Comparison of ENCODE assay signal across 8 cellular contexts in genomic region chr6:35737413-35738211, GRCh38. TPM values are rescaled to one million over a fixed set of nuclear protein-coding genes. Genes with fewer than 3 reads are reported as not detected.
DNase-seq lines count a peak whose midpoint lies in the region; ATAC-seq and TF ChIP-seq lines count a peak whose summit lies in the region.

No MANE protein-coding gene starts in this region.

- H4K20me1 ChIP-seq in MM.1S (ENCODE audit: insufficient read depth, low read length) = no peaks in the 10 kb centered on the region
- H4K20me1 ChIP-seq in PC-9 (ENCODE audit: insufficient read depth) = no peaks in the 10 kb centered on the region

- TF ChIP-seq CTCF in MM.1S (IDR thresholded peaks at IDR 0.05; ENCODE audit: low read length) (peak; percentile 90), PC-9 (conservative IDR thresholded peaks at IDR 0.05) (peak; percentile 75), MCF 10A (IDR thresholded peaks at IDR 0.05; ENCODE audit: unreplicated experiment) (peak; percentile 84), thyroid gland (IDR thresholded peaks at IDR 0.05) (peak; percentile 73 to 99 (median 90))

- peak; percentile 80 for DNase-seq in activated CD4-positive, alpha-beta T cell treated with anti-CD3 and anti-CD28 coated beads, Interleukin-2, amount 10 ng/mL, durations not matched to agents 24 days and 14 days
- DNase-seq in activated CD4-positive, alpha-beta T cell treated with anti-CD3 and anti-CD28 coated beads, Interleukin-2, amount 50 U/mL, for 1 hour = no peak
- DNase-seq in MM.1S (peak; percentile 81), PC-9 (peak in 1 of 2 experiments; percentile 72), MCF 10A (ENCODE audit: unreplicated experiment) (peak; percentile 80), left colon (no peak), thyroid gland (peak in 1 of 2 donors; percentile 15)

- intact Hi-C loops in activated CD4-positive, alpha-beta T cell treated with anti-CD3 and anti-CD28 coated beads, Interleukin-2, amount 10 ng/mL, durations not matched to agents 24 days and 14 days (cut with micrococcal nuclease) = loop anchor here (1.0 kb wide), 2 partner anchors 153 to 214 kb away; no protein-coding TSS in a partner anchor
- intact Hi-C loops in PC-9 (cut with micrococcal nuclease; ENCODE audit: unreplicated experiment) (loop anchor here (1.0 to 10.0 kb wide), 5 partner anchors 214 to 441 kb away; partner anchors contain the start of genes DEF6, PPARD and RPL10A), MCF 10A (cut with micrococcal nuclease) (loop anchor here (1.0 to 10.0 kb wide), 6 partner anchors 153 to 439 kb away; partner anchors contain the start of gene RPL10A), left colon (cut with DNase I, micrococcal nuclease) (loop anchor here (2.0 to 10.0 kb wide), 4 partner anchors 150 to 215 kb away; no protein-coding TSS in a partner anchor), thyroid gland (cut with DNase I) (loop anchor here (2.0 to 5.0 kb wide), 2 partner anchors 155 to 215 kb away; no protein-coding TSS in a partner anchor)

- no peak overlapping the region for H3K4me2 ChIP-seq in MM.1S (ENCODE audit: low read depth, low read length)
- H3K4me2 ChIP-seq in PC-9 = no peak overlapping the region

- H3K9ac ChIP-seq in MM.1S (ENCODE audit: low read length) = no peak overlapping the region

- H3K79me2 ChIP-seq in MM.1S (ENCODE audit: low read length) (no peaks in the 10 kb centered on the region), PC-9 (ENCODE audit: low read depth) (no peaks in the 10 kb centered on the region)

- H3K9me3 ChIP-seq in MM.1S (replicated peaks; ENCODE audit: insufficient read depth, low read length) (no peaks in the 10 kb centered on the region), PC-9 (ENCODE audit: insufficient read depth, low read depth) (no peaks in the 10 kb centered on the region), thyroid gland (no peaks in the 10 kb centered on the region)

- H3K4me3 ChIP-seq in MM.1S (ENCODE audit: low read length) (no peak overlapping the region), PC-9 (no peak overlapping the region), thyroid gland (replicated peaks in 1 of 3) (no peak overlapping the region)

- 56 to 62% methylated on average over 15 to 16 of the region's 16 CpGs for WGBS in thyroid gland, 2 donors

- no peaks in the 10 kb centered on the region for H3K27me3 Mint-ChIP-seq in activated CD4-positive, alpha-beta T cell treated with anti-CD3 and anti-CD28 coated beads, Interleukin-2, amount 10 ng/mL, durations not matched to agents 24 days and 14 days
- H3K27me3 Mint-ChIP-seq in MCF 10A (ENCODE audit: insufficient read depth, unreplicated experiment) = no peaks in the 10 kb centered on the region

- no peak for TF ChIP-seq POLR2A in thyroid gland (IDR thresholded peaks at IDR 0.05)

- H3K36me3 ChIP-seq in MM.1S (replicated peaks; ENCODE audit: insufficient read depth, low read length) = no peaks in the 10 kb centered on the region
- no peaks in the 10 kb centered on the region for H3K36me3 ChIP-seq in PC-9 (ENCODE audit: low read depth)
- no peaks in the 10 kb centered on the region for H3K36me3 ChIP-seq in thyroid gland

- ATAC-seq in left colon (peak; percentile 71), GM21528 (IDR thresholded peaks at IDR 0.05; ENCODE audit: low FRiP score, unreplicated experiment) (no peak)

- H3K36me3 Mint-ChIP-seq in activated CD4-positive, alpha-beta T cell treated with anti-CD3 and anti-CD28 coated beads, Interleukin-2, amount 10 ng/mL, durations not matched to agents 24 days and 14 days (ENCODE audit: low read depth) = no peaks in the 10 kb centered on the region
- H3K36me3 Mint-ChIP-seq in MCF 10A (ENCODE audit: insufficient read depth, unreplicated experiment) = no peaks in the 10 kb centered on the region

- peak overlapping the region; percentile 27 for H3K27ac Mint-ChIP-seq in activated CD4-positive, alpha-beta T cell treated with anti-CD3 and anti-CD28 coated beads, Interleukin-2, amount 10 ng/mL, durations not matched to agents 24 days and 14 days
- H3K27ac Mint-ChIP-seq in MCF 10A (ENCODE audit: low read depth, unreplicated experiment) = no peak overlapping the region

- H3F3A ChIP-seq in MM.1S (ENCODE audit: insufficient read depth, low read length) = peaks cover under 1% of the 10 kb centered on the region; the same call in 1 of the 2 replicates
- no peaks in the 10 kb centered on the region for H3F3A ChIP-seq in PC-9 (ENCODE audit: insufficient read depth, low read depth)

- H3K4me1 Mint-ChIP-seq in activated CD4-positive, alpha-beta T cell treated with anti-CD3 and anti-CD28 coated beads, Interleukin-2, amount 10 ng/mL, durations not matched to agents 24 days and 14 days = peaks cover 23% of the 10 kb centered on the region
- H3K4me1 Mint-ChIP-seq in MCF 10A (ENCODE audit: insufficient read depth, unreplicated experiment) = peaks cover 34% of the 10 kb centered on the region

- H3K27me3 ChIP-seq in MM.1S (replicated peaks; ENCODE audit: insufficient read depth, low read length) (no peaks in the 10 kb centered on the region), PC-9 (ENCODE audit: insufficient read depth, low read depth) (no peaks in the 10 kb centered on the region), thyroid gland (no peaks in the 10 kb centered on the region)

- no peak overlapping the region for H3K4me3 Mint-ChIP-seq in activated CD4-positive, alpha-beta T cell treated with anti-CD3 and anti-CD28 coated beads, Interleukin-2, amount 10 ng/mL, durations not matched to agents 24 days and 14 days
- no peak overlapping the region for H3K4me3 Mint-ChIP-seq in MCF 10A (ENCODE audit: unreplicated experiment)

- H2AFZ ChIP-seq in MM.1S (ENCODE audit: low read length) (no peak overlapping the region), PC-9 (no peak overlapping the region)

- H3K9me2 ChIP-seq in MM.1S (replicated peaks; ENCODE audit: insufficient read depth, low read length) (no peaks in the 10 kb centered on the region), PC-9 (ENCODE audit: insufficient read depth) (no peaks in the 10 kb centered on the region)

- peaks cover 2% of the 10 kb centered on the region for H3K4me1 ChIP-seq in MM.1S (ENCODE audit: low read length)
- H3K4me1 ChIP-seq in PC-9 (replicated peaks; ENCODE audit: insufficient read depth) = peaks cover 1% of the 10 kb centered on the region
- peaks cover 10 to 28% of the 10 kb centered on the region in 2 donors for H3K4me1 ChIP-seq in thyroid gland

- CTCF ChIA-PET in PC-9 (lab: Charles Lee) (interaction anchor here (0.7 to 2.1 kb wide), 4 partner anchors 114 to 291 kb away, joined by 3 to 18 read pairs (median 8); no protein-coding TSS in a partner anchor), MCF 10A (lab: Yijun Ruan, JAX) (interaction anchor here (0.6 to 5.7 kb wide), 42 partner anchors 10 to 395 kb away, joined by 3 to 90 read pairs (median 5); partner anchors contain the start of gene PPARD)

- H3K9me3 Mint-ChIP-seq in activated CD4-positive, alpha-beta T cell treated with anti-CD3 and anti-CD28 coated beads, Interleukin-2, amount 10 ng/mL, durations not matched to agents 24 days and 14 days = no peaks in the 10 kb centered on the region
- H3K9me3 Mint-ChIP-seq in MCF 10A (ENCODE audit: unreplicated experiment) = no peaks in the 10 kb centered on the region

- H3K27ac ChIP-seq in MM.1S (ENCODE audit: low read length) = no peak overlapping the region
- H3K27ac ChIP-seq in PC-9 = no peak overlapping the region
- no peak overlapping the region for H3K27ac ChIP-seq in thyroid gland

- BruUV-seq in PC-9 (replicated peaks; lab: Mats Ljungman, UMichigan) = no TSS peak
- no TSS peak for BruUV-seq in MCF 10A (replicated peaks; lab: Mats Ljungman, UMichigan)

- POLR2A ChIA-PET in PC-9 (lab: Charles Lee; ENCODE audit: unreplicated experiment) = no interaction called here
- POLR2A ChIA-PET in MCF 10A (lab: Yijun Ruan, JAX) = interaction anchor here (0.7 to 17.8 kb wide), 12 partner anchors 8 to 268 kb away, joined by 3 to 1351 read pairs (median 11); partner anchors contain the start of gene FKBP5

RNA-seq across cellular contexts. Expression of gene ARMC12, which starts 0.8 kb away (rescaled TPM):
- total RNA-seq in activated CD4-positive, alpha-beta T cell treated with anti-CD3 and anti-CD28 coated beads, Interleukin-2, amount 10 ng/mL, durations not matched to agents 24 days and 14 days = 0.58 and 0.64 TPM in 2 replicates
- total RNA-seq in PC-9 (2021) (0.35 and 0.57 TPM in 2 replicates), MCF 10A (2022) (2.3 and 2.6 TPM in 2 replicates), left colon (under 1 TPM in 1 of 2 donors, not detected in 1; 0.46 TPM), thyroid gland (1 to 10 TPM in 3 of 4 donors, under 1 TPM in 1; 0.40 to 2.4 (median 1.4) TPM)

RNA-seq across cellular contexts. Expression of gene CLPSL2, which starts 38.8 kb away (rescaled TPM):
- not detected in 2 replicates for total RNA-seq in activated CD4-positive, alpha-beta T cell treated with anti-CD3 and anti-CD28 coated beads, Interleukin-2, amount 10 ng/mL, durations not matched to agents 24 days and 14 days
- total RNA-seq in PC-9 (2021) (0.76 TPM in 1 of 2 replicates, not detected in the other), MCF 10A (2022) (not detected in 2 replicates), left colon (not detected), thyroid gland (not detected)

RNA-seq across cellular contexts. Expression of gene CLPSL1, which starts 43.2 kb away (rescaled TPM):
- not detected in 2 replicates for total RNA-seq in activated CD4-positive, alpha-beta T cell treated with anti-CD3 and anti-CD28 coated beads, Interleukin-2, amount 10 ng/mL, durations not matched to agents 24 days and 14 days
- total RNA-seq in PC-9 (2021) (not detected in 2 replicates), MCF 10A (2022) (not detected in 2 replicates), left colon (not detected), thyroid gland (not detected)

RNA-seq across cellular contexts. Expression of gene FKBP5, which starts 48.9 kb away (rescaled TPM):
- total RNA-seq in activated CD4-positive, alpha-beta T cell treated with anti-CD3 and anti-CD28 coated beads, Interleukin-2, amount 10 ng/mL, durations not matched to agents 24 days and 14 days = 85.0 and 85.1 TPM in 2 replicates
- total RNA-seq in PC-9 (2021) = 3.9 and 5.0 TPM in 2 replicates
- total RNA-seq in MCF 10A (2022) = 304 and 387 TPM in 2 replicates
- 100 to 1,000 TPM in 1 of 2 donors, 10 to 100 TPM in 1; 40.3 to 252 TPM for total RNA-seq in left colon
- total RNA-seq in thyroid gland = 100 to 1,000 TPM; 239 to 600 (median 253) TPM

RNA-seq across cellular contexts. Expression of gene CLPS, which starts 59.5 kb away (rescaled TPM):
- total RNA-seq in activated CD4-positive, alpha-beta T cell treated with anti-CD3 and anti-CD28 coated beads, Interleukin-2, amount 10 ng/mL, durations not matched to agents 24 days and 14 days = not detected in 2 replicates
- total RNA-seq in PC-9 (2021) = not detected in 2 replicates
- not detected in 2 replicates for total RNA-seq in MCF 10A (2022)
- 1 to 10 TPM in 1 of 2 donors, not detected in 1; 1.3 TPM for total RNA-seq in left colon
- total RNA-seq in thyroid gland = not detected

Comparison
In these comparisons a context has a peak if more than half of its experiments do, and no peak if none do; other contexts are left out.
1. DNase-seq: peak in activated CD4-positive, alpha-beta T cell treated with anti-CD3 and anti-CD28 coated beads, Interleukin-2, amount 10 ng/mL, durations not matched to agents 24 days and 14 days (single experiment), MM.1S (single experiment) and MCF 10A (single experiment); none in activated CD4-positive, alpha-beta T cell treated with anti-CD3 and anti-CD28 coated beads, Interleukin-2, amount 50 U/mL, for 1 hour (single experiment) and left colon (0 of 2).
2. Peak in every context shown above with its lines, with median percentiles within 50 percentile points of each other: CTCF ChIP-seq.